In genomic region chr14:50469982-50470381, GRCh38 we compare ENCODE assay signal across 25 cellular contexts.
"Had no signal": no experiment of that assay in that cellular context is flagged by ENCODE, and none has a peak within 500 bp of the region (broad histone marks: within the 10 kb centered on the region; RNA-seq: fewer than 3 reads in every experiment).

No MANE protein-coding gene starts in this region.

- ATAC-seq: activated naive CD4-positive, alpha-beta T cell treated with anti-CD3 and anti-CD28 coated beads, Interleukin-2, amount 50 U/mL, for 72 hours; activated T-cell treated with anti-CD3 and anti-CD28 coated beads, Interleukin-2, amount 50 U/mL, for 4 hours had no signal

- H3K4me3 Mint-ChIP-seq: activated CD4-positive, alpha-beta memory T cell treated with anti-CD3 and anti-CD28 coated beads for 36 hours; activated CD4-positive, alpha-beta T cell treated with anti-CD3 and anti-CD28 coated beads, Interleukin-2, amount 10 ng/mL, durations not matched to agents 7 days and 5 days; activated T-cell treated with anti-CD3 and anti-CD28 coated beads, Interleukin-2, amount 50 U/mL, for 4 hours; T-helper 1 cell treated with Interleukin-12 subunit alpha and Interleukin-12 subunit beta and Interleukin-4 antibody, amounts not matched to agents 30 μg/mL and 1 μg/mL, for 36 hours had no signal

- H3K27me3 ChIP-seq: brain microvascular endothelial cell, cardiac muscle cell, Peyer's patch had no signal

- H3K4me3 ChIP-seq: cardiac muscle cell, Peyer's patch had no signal

- H3K4me1 ChIP-seq: Peyer's patch had no signal

- DNase-seq: activated CD4-positive, alpha-beta memory T cell treated with anti-CD3 and anti-CD28 coated beads for 36 hours; activated CD4-positive, alpha-beta T cell treated with anti-CD3 and anti-CD28 coated beads, Interleukin-2, amount 10 ng/mL, durations not matched to agents 7 days and 5 days; activated CD4-positive, CD25-positive, alpha-beta regulatory T cell; activated CD8-positive, alpha-beta memory T cell treated with anti-CD3 and anti-CD28 coated beads for 24 hours; activated effector memory CD4-positive, alpha-beta T cell treated with anti-CD3 and anti-CD28 coated beads, Interleukin-2, amount 50 U/mL, for 16 hours; activated naive CD4-positive, alpha-beta T cell treated with Interleukin-2 at 50 U/mL for 16 hours; activated T-cell treated with anti-CD3 and anti-CD28 coated beads, Interleukin-2, amount 50 U/mL, for 4 hours; brain microvascular endothelial cell; cerebellar nuclear complex; Karpas-422; MM.1S; NCI-H1105; NCI-H1436; NCI-H1694 treated with DMSO at 0.1 percent for 48 hours; NCI-H2029 treated with DMSO at 0.1 percent for 48 hours; NCI-H345; NCI-H510A; NCI-H526 treated with DMSO at 0.1 percent for 48 hours; NK-92 treated with Interleukin-12 subunit alpha and Interleukin-12 subunit beta, amount 100 ng/mL, for 24 hours; OCI-M1; Peyer's patch; SHP77 had no signal

- H3K27ac Mint-ChIP-seq: activated CD4-positive, alpha-beta memory T cell treated with anti-CD3 and anti-CD28 coated beads for 36 hours; activated CD4-positive, alpha-beta T cell treated with anti-CD3 and anti-CD28 coated beads, Interleukin-2, amount 10 ng/mL, durations not matched to agents 7 days and 5 days; activated naive CD4-positive, alpha-beta T cell treated with anti-CD3 and anti-CD28 coated beads, Interleukin-2, amount 50 U/mL, for 72 hours; T-helper 1 cell treated with Interleukin-12 subunit alpha and Interleukin-12 subunit beta and Interleukin-4 antibody, amounts not matched to agents 30 μg/mL and 1 μg/mL, for 36 hours had no signal

- H3K27ac ChIP-seq: brain microvascular endothelial cell, cardiac muscle cell, Peyer's patch had no signal

- H3K27me3 Mint-ChIP-seq: activated CD4-positive, alpha-beta memory T cell treated with anti-CD3 and anti-CD28 coated beads for 36 hours; activated CD4-positive, alpha-beta T cell treated with anti-CD3 and anti-CD28 coated beads, Interleukin-2, amount 10 ng/mL, durations not matched to agents 7 days and 5 days had no signal
